Comparison of ENCODE assay signal across 9 cellular contexts in genomic region chr3:109702252-109702651, GRCh38.
DNase-seq lines count a peak whose midpoint lies in the region; ATAC-seq, FAIRE-seq and TF ChIP-seq lines count a peak whose summit lies in the region.
"Had no signal": no experiment of that assay in that cellular context is flagged by ENCODE, and none has a peak within 500 bp of the region (broad histone marks: within the 10 kb centered on the region; RNA-seq: fewer than 3 reads in every experiment).

No MANE protein-coding gene starts in this region.

- CTCF ChIA-PET in A673 (lab: Charles Lee) = no interaction called here

- H3K27me3 ChIP-seq in small intestine (ENCODE audit: control insufficient read depth in 2 of 2, insufficient read depth in 2 of 2, low read length in 2 of 2) = no peaks in the 10 kb centered on the region
- H3K27me3 ChIP-seq in right lobe of liver = no peaks in the 10 kb centered on the region
- H3K27me3 ChIP-seq in A673 (replicated peaks; ENCODE audit: insufficient read depth, low read depth, low read length, poor library complexity) = no peaks in the 10 kb centered on the region

- TF ChIP-seq CTCF in right lobe of liver (IDR thresholded peaks at IDR 0.05) = no peak
- no peak for TF ChIP-seq CTCF in A673 (conservative IDR thresholded peaks at IDR 0.05; ENCODE audit: low read depth, low read length)

- intact Hi-C loops in right lobe of liver (cut with DNase I) = no loop called here
- intact Hi-C loops in A673 (cut with micrococcal nuclease; ENCODE audit: unreplicated experiment) = no loop called here

- POLR2A ChIA-PET in A673 (lab: Charles Lee; ENCODE audit: low non-redundant PET) = no interaction called here

- no peak for TF ChIP-seq POLR2A in right lobe of liver (IDR thresholded peaks at IDR 0.05)

- H3K9me3 Mint-ChIP-seq in activated T-cell treated with anti-CD3 and anti-CD28 coated beads, Interleukin-2, amount 50 U/mL, for 4 hours = no peaks in the 10 kb centered on the region

- BruUV-seq in A673 (replicated peaks; lab: Mats Ljungman, UMichigan) = no TSS peak

- H3K27ac ChIP-seq in small intestine (ENCODE audit: low read depth in 1 of 2, low read length in 1 of 2) (no peak overlapping the region), right lobe of liver (no peak overlapping the region), A673 (ENCODE audit: low read depth, low read length, poor library complexity, severe bottlenecking) (no peak overlapping the region)

- no peak overlapping the region for H3K4me3 Mint-ChIP-seq in activated T-cell treated with anti-CD3 and anti-CD28 coated beads, Interleukin-2, amount 50 U/mL, for 4 hours

- H3K4me3 ChIP-seq in small intestine (ENCODE audit: low read depth in 1 of 2, low read length in 2 of 2) (no peak overlapping the region), right lobe of liver (no peak overlapping the region), A673 (ENCODE audit: low read depth, low read length, poor library complexity, severe bottlenecking) (no peak overlapping the region)

- peak; percentile 57 to 73 for ATAC-seq in activated T-cell treated with anti-CD3 and anti-CD28 coated beads, Interleukin-2, amount 50 U/mL, for 4 hours
- ATAC-seq in HG03135 (IDR thresholded peaks at IDR 0.05; ENCODE audit: unreplicated experiment) = peak; percentile 67
- no peak for ATAC-seq in right lobe of liver
- no peak for ATAC-seq in GM21367 (IDR thresholded peaks at IDR 0.05; ENCODE audit: unreplicated experiment)

- no peaks in the 10 kb centered on the region for H3K36me3 Mint-ChIP-seq in activated T-cell treated with anti-CD3 and anti-CD28 coated beads, Interleukin-2, amount 50 U/mL, for 4 hours (ENCODE audit: insufficient read depth)

- H3K4me1 ChIP-seq in small intestine (ENCODE audit: control insufficient read depth in 2 of 2, insufficient read depth in 1 of 2, low read depth in 1 of 2, low read length in 1 of 2) = no peaks in the 10 kb centered on the region
- no peaks in the 10 kb centered on the region for H3K4me1 ChIP-seq in right lobe of liver
- no peaks in the 10 kb centered on the region for H3K4me1 ChIP-seq in A673 (ENCODE audit: insufficient read depth, low read length, poor library complexity, severe bottlenecking)

- WGBS in small intestine, 3 donors = 0 to 23% (median 0%) methylated on average over 1 of the region's 1 CpG
- 47% methylated on average over 1 of the region's 1 CpG for WGBS in right lobe of liver (ENCODE audit: insufficient coverage, low coverage, low lambda C conversion rate, missing lambda C conversion rate)

- H3K27me3 Mint-ChIP-seq in activated T-cell treated with anti-CD3 and anti-CD28 coated beads, Interleukin-2, amount 50 U/mL, for 4 hours (ENCODE audit: low read depth) = no peaks in the 10 kb centered on the region

- DNase-seq in activated T-cell treated with anti-CD3 and anti-CD28 coated beads, Interleukin-2, amount 50 U/mL, for 4 hours = no peak
- DNase-seq in activated T-cell treated with anti-CD3 and anti-CD28 coated beads for 4 hours (no peak), small intestine (peak; percentile 13), right lobe of liver (no peak), A673 (ENCODE audit: low spot score) (no peak)
- peak; percentile 28 for DNase-seq in activated CD4-positive, CD25-positive, alpha-beta regulatory T cell treated with anti-CD3 and anti-CD28 coated beads, Interleukin-2, amount 50 U/mL, for 72 hours
- DNase-seq: amygdala had no signal

- peaks cover 10% of the 10 kb centered on the region for H3K4me1 Mint-ChIP-seq in activated T-cell treated with anti-CD3 and anti-CD28 coated beads, Interleukin-2, amount 50 U/mL, for 4 hours (ENCODE audit: low read depth)

- H3K9me3 ChIP-seq in small intestine (ENCODE audit: control insufficient read depth, low read depth) (no peaks in the 10 kb centered on the region), right lobe of liver (no peaks in the 10 kb centered on the region), A673 (ENCODE audit: low read depth, low read length, poor library complexity, severe bottlenecking) (no peaks in the 10 kb centered on the region)

- H3K36me3 ChIP-seq in small intestine (ENCODE audit: control insufficient read depth in 2 of 2, insufficient read depth in 2 of 2, low read length in 2 of 2) (no peaks in the 10 kb centered on the region), right lobe of liver (no peaks in the 10 kb centered on the region), A673 (ENCODE audit: insufficient read depth, low read length, poor library complexity, severe bottlenecking) (no peaks in the 10 kb centered on the region)

- no peak for FAIRE-seq in small intestine (lab: Jason Lieb, UNC)

Comparison
In these comparisons a context has a peak if more than half of its experiments do, and no peak if none do; other contexts are left out.
1. ATAC-seq: peak in activated T-cell treated with anti-CD3 and anti-CD28 coated beads, Interleukin-2, amount 50 U/mL, for 4 hours (2 of 2) and HG03135 (single experiment); none in right lobe of liver (0 of 4) and GM21367 (single experiment).
2. DNase-seq: peak in activated CD4-positive, CD25-positive, alpha-beta regulatory T cell treated with anti-CD3 and anti-CD28 coated beads, Interleukin-2, amount 50 U/mL, for 72 hours (single experiment) and small intestine (single experiment); none in activated T-cell treated with anti-CD3 and anti-CD28 coated beads, Interleukin-2, amount 50 U/mL, for 4 hours (single experiment), activated T-cell treated with anti-CD3 and anti-CD28 coated beads for 4 hours (single experiment), right lobe of liver (0 of 3) and A673 (single experiment).